In the genomic region with DNA sequence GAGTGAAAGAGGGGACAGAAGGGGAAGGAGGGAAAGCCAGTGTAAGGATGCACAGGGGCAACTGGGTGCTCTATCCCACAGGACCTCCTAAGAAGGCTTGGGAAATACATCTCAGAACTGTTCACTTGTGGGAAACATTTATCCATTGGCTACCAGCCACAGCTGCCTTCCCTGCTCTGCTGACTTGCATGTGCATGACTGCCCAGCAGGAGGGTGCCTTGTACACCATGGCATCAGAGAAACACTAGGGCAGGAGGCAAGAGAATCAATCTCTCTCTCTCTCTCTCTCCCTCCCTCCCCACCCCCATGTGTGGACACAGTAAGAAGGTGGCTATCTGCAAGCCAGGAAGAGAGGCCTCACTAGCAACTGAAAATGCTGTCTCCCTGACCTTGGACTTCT, we compare ENCODE assay signal across 9 cellular contexts.
A peak's percentile ranks its signal among the peaks of the same experiment; 100 is the strongest.
DNase-seq lines count a peak whose midpoint lies in the region; ATAC-seq, FAIRE-seq and TF ChIP-seq lines count a peak whose summit lies in the region.
"Had no signal": no experiment of that assay in that cellular context is flagged by ENCODE, and none has a peak within 500 bp of the region (broad histone marks: within the 10 kb centered on the region; RNA-seq: fewer than 3 reads in every experiment).

No MANE protein-coding gene starts in this region.

- CTCF ChIA-PET in A549 (lab: Yijun Ruan, JAX) = interaction anchor here (0.8 to 17.8 kb wide), 19 partner anchors 9 to 257 kb away, joined by 3 to 354 read pairs (median 7); partner anchors contain the start of gene PXYLP1

- peak; percentile 20 to 38; a peak in 2 of 5 replicates for TF ChIP-seq RAD21 in A549 (conservative IDR thresholded peaks at IDR 0.05 in 1 of 2, IDR thresholded peaks at IDR 0.05 in 1 of 2)

- POLR2A ChIA-PET in A549 (lab: Yijun Ruan, JAX) = no interaction called here

- H3K27ac ChIP-seq in A549 (peak overlapping the region; percentile 52 to 71), fibroblast of lung (ENCODE audit: insufficient read depth, low read length) (no peak overlapping the region)

- no peaks in the 10 kb centered on the region for H3K36me3 Mint-ChIP-seq in stimulated activated memory B cell treated with anti-CD40 and anti-IgM and Interleukin-4, amounts not matched to agents 10 μg/mL and 1 μg/mL and 100 μg/mL, for 72 hours

- no peaks in the 10 kb centered on the region for H3K79me2 ChIP-seq in fibroblast of lung (ENCODE audit: control insufficient read depth, insufficient read depth, low read length)

- TF ChIP-seq POLR2A in A549 (IDR thresholded peaks at IDR 0.05; ENCODE audit: low read length) = no peak

- no peaks in the 10 kb centered on the region for H3K27me3 Mint-ChIP-seq in stimulated activated memory B cell treated with anti-CD40 and anti-IgM and Interleukin-4, amounts not matched to agents 10 μg/mL and 1 μg/mL and 100 μg/mL, for 72 hours

- FAIRE-seq in A549 (lab: Jason Lieb, UNC) = no peak

- no peaks in the 10 kb centered on the region for H3K9me3 ChIP-seq in A549
- no peaks in the 10 kb centered on the region for H3K9me3 ChIP-seq in fibroblast of lung (ENCODE audit: control insufficient read depth, insufficient read depth, low read depth, low read length)

- H3K4me2 ChIP-seq in A549 (peak overlapping the region; percentile 4; the same call in 1 of the 3 replicates), fibroblast of lung (ENCODE audit: extremely low read depth, insufficient read depth, low read length) (no peak overlapping the region)

- H3K4me1 ChIP-seq in A549 (peaks cover 37% of the 10 kb centered on the region), fibroblast of lung (ENCODE audit: control insufficient read depth, extremely low read depth, insufficient read depth, low read length) (peaks cover 12% of the 10 kb centered on the region)

- no peaks in the 10 kb centered on the region for H3K9me3 Mint-ChIP-seq in stimulated activated memory B cell treated with anti-CD40 and anti-IgM and Interleukin-4, amounts not matched to agents 10 μg/mL and 1 μg/mL and 100 μg/mL, for 72 hours

- H3K27ac Mint-ChIP-seq in stimulated activated memory B cell treated with anti-CD40 and anti-IgM and Interleukin-4, amounts not matched to agents 10 μg/mL and 1 μg/mL and 100 μg/mL, for 72 hours = no peak overlapping the region

- no peak overlapping the region for H2AFZ ChIP-seq in fibroblast of lung (ENCODE audit: low read length)

- no peaks in the 10 kb centered on the region for H3K36me3 ChIP-seq in fibroblast of lung (ENCODE audit: control insufficient read depth, insufficient read depth, low read length)

- ATAC-seq in A549 (peak; percentile 70 to 75), GM21528 (IDR thresholded peaks at IDR 0.05; ENCODE audit: low FRiP score, unreplicated experiment) (no peak), HG03565 (IDR thresholded peaks at IDR 0.05; ENCODE audit: unreplicated experiment) (no peak)
- no peak for ATAC-seq in stimulated activated memory B cell treated with anti-CD40 and anti-IgM and Interleukin-4, amounts not matched to agents 10 μg/mL and 1 μg/mL and 100 μg/mL, for 72 hours

- no peak overlapping the region for H3K9ac ChIP-seq in fibroblast of lung (ENCODE audit: insufficient read depth, low read length)

- no peaks in the 10 kb centered on the region for H4K20me1 ChIP-seq in fibroblast of lung (ENCODE audit: control insufficient read depth, extremely low read depth, insufficient read depth, low read length)

- no peaks in the 10 kb centered on the region for H3K27me3 ChIP-seq in fibroblast of lung (ENCODE audit: control insufficient read depth, insufficient read depth, low read length)

- no peak overlapping the region for H3K4me3 ChIP-seq in A549
- H3K4me3 ChIP-seq in fibroblast of lung (replicated peaks in 1 of 4; ENCODE audit: control extremely low read depth in 1 of 4, insufficient read depth in 1 of 4, low read depth in 3 of 4, low read length in 4 of 4) = no peak overlapping the region
- H3K4me3 ChIP-seq: skin epidermis had no signal

- H3K4me3 Mint-ChIP-seq in stimulated activated memory B cell treated with anti-CD40 and anti-IgM and Interleukin-4, amounts not matched to agents 10 μg/mL and 1 μg/mL and 100 μg/mL, for 72 hours = no peak overlapping the region

- DNase-seq in A549 (ENCODE audit: low read depth in 1 of 2, low spot score in 1 of 2) = peak; percentile 43 to 77
- peak; percentile 73 for DNase-seq in DMS 273 treated with DMSO at 0.1 percent for 48 hours (lab: John Stamatoyannopoulos, UW)
- DNase-seq in NCI-H2227 treated with DMSO at 0.1 percent for 48 hours (lab: John Stamatoyannopoulos, UW) = peak; percentile 0
- DNase-seq in fibroblast of lung (ENCODE audit: low read depth in 2 of 2) = peak; percentile 37 to 71
- no peak for DNase-seq in NCI-H2107 (lab: John Stamatoyannopoulos, UW)

- TF ChIP-seq EP300 in A549 (IDR thresholded peaks at IDR 0.05) = no peak

- no peak for TF ChIP-seq CTCF in A549 (IDR thresholded peaks at IDR 0.05)
- TF ChIP-seq CTCF in fibroblast of lung (conservative IDR thresholded peaks at IDR 0.05 in 1 of 2, IDR thresholded peaks at IDR 0.05 in 1 of 2; ENCODE audit: low read depth in 1 of 2, low read length in 2 of 2) = peak; percentile 34 to 44

- peaks cover 1% of the 10 kb centered on the region for H3K4me1 Mint-ChIP-seq in stimulated activated memory B cell treated with anti-CD40 and anti-IgM and Interleukin-4, amounts not matched to agents 10 μg/mL and 1 μg/mL and 100 μg/mL, for 72 hours

TF ChIP-seq in A549, 52 proteins besides CTCF, POLR2A, EP300 and RAD21:
- TF ChIP-seq CBX2 (IDR thresholded peaks at IDR 0.05; ENCODE audit: borderline replicate concordance, low read depth) = no peak
- TF ChIP-seq RFX5 (IDR thresholded peaks at IDR 0.05) = no peak
- TF ChIP-seq FOXS1 (CRISPR knock-in tag; IDR thresholded peaks at IDR 0.05) = no peak
- no peak for TF ChIP-seq MYC (IDR thresholded peaks at IDR 0.05; ENCODE audit: borderline replicate concordance, low read length)
- no peak for TF ChIP-seq PHF8 (IDR thresholded peaks at IDR 0.05; ENCODE audit: borderline replicate concordance, low read depth)
- no peak for TF ChIP-seq GATA3 (IDR thresholded peaks at IDR 0.05; ENCODE audit: borderline replicate concordance)
- TF ChIP-seq CHD4 (IDR thresholded peaks at IDR 0.05; ENCODE audit: borderline replicate concordance) = no peak
- no peak for TF ChIP-seq RCOR1 (IDR thresholded peaks at IDR 0.05; ENCODE audit: low read depth, low read length)
- TF ChIP-seq HES2 (IDR thresholded peaks at IDR 0.05) = no peak
- no peak for TF ChIP-seq MAZ (IDR thresholded peaks at IDR 0.05; ENCODE audit: borderline replicate concordance, low read depth, low read length)
- no peak for TF ChIP-seq RARB (CRISPR knock-in tag; IDR thresholded peaks at IDR 0.05)
- TF ChIP-seq POLR2AphosphoS2 (conservative IDR thresholded peaks at IDR 0.05; ENCODE audit: low read length) = no peak
- TF ChIP-seq ESRRA (IDR thresholded peaks at IDR 0.05; ENCODE audit: borderline replicate concordance, low read length) = no peak
- no peak for TF ChIP-seq E2F6 (IDR thresholded peaks at IDR 0.05; ENCODE audit: borderline replicate concordance, low read depth)
- no peak for TF ChIP-seq FOSL2 (IDR thresholded peaks at IDR 0.05)
- no peak for TF ChIP-seq FOSL2 (CRISPR knock-in tag; IDR thresholded peaks at IDR 0.05)
- TF ChIP-seq ZC3H11A (IDR thresholded peaks at IDR 0.05) = no peak
- no peak for TF ChIP-seq USF2 (IDR thresholded peaks at IDR 0.05)

Comparison
In these comparisons a context has a peak if more than half of its experiments do, and no peak if none do; other contexts are left out.
1. ATAC-seq: peak in A549 (2 of 2); none in stimulated activated memory B cell treated with anti-CD40 and anti-IgM and Interleukin-4, amounts not matched to agents 10 μg/mL and 1 μg/mL and 100 μg/mL, for 72 hours (single experiment), GM21528 (single experiment) and HG03565 (single experiment).